In genomic region chr1:183477986-183478781, GRCh38 we compare ENCODE assay signal across 8 cellular contexts. TPM values are rescaled to one million over a fixed set of nuclear protein-coding genes. Genes with fewer than 3 reads are reported as not detected.
DNase-seq lines count a peak whose midpoint lies in the region; ATAC-seq and TF ChIP-seq lines count a peak whose summit lies in the region.

No MANE protein-coding gene starts in this region.

- CTCF ChIA-PET in CD4-positive, alpha-beta memory T cell (lab: Charles Lee; ENCODE audit: partially characterized antibody), result interaction anchor here (1.2 kb wide), 3 partner anchors 9 to 114 kb away, joined by 3 to 4 read pairs (median 3); no protein-coding TSS in a partner anchor
- CTCF ChIA-PET in WTC11 (lab: Charles Lee), result no interaction called here

- H3K9me3 Mint-ChIP-seq in CD4-positive, alpha-beta memory T cell, result no peaks in the 10 kb centered on the region
- H3K9me3 Mint-ChIP-seq in WTC11, result no peaks in the 10 kb centered on the region

- H3K36me3 Mint-ChIP-seq in CD4-positive, alpha-beta memory T cell, result peaks cover 0 to 3% of the 10 kb centered on the region in 2 donors
- no peaks in the 10 kb centered on the region for H3K36me3 Mint-ChIP-seq in WTC11

- H3K27me3 Mint-ChIP-seq in CD4-positive, alpha-beta memory T cell, result no peaks in the 10 kb centered on the region
- H3K27me3 Mint-ChIP-seq in WTC11 (ENCODE audit: low read depth), result no peaks in the 10 kb centered on the region

- no peaks in the 10 kb centered on the region for H3K27me3 ChIP-seq in CD4-positive, alpha-beta memory T cell (ENCODE audit: insufficient read depth, low read length)

- peaks cover 56 to 65% (median 61%) of the 10 kb centered on the region in 4 donors for H3K4me1 Mint-ChIP-seq in CD4-positive, alpha-beta memory T cell
- peaks cover 49% of the 10 kb centered on the region for H3K4me1 Mint-ChIP-seq in WTC11

- intact Hi-C loops in CD4-positive, alpha-beta memory T cell (cut with micrococcal nuclease), result no loop called here

- H3K4me3 ChIP-seq in CD4-positive, alpha-beta memory T cell (ENCODE audit: low read length in 2 of 2), result no peak overlapping the region

- no peak for TF ChIP-seq CTCF in WTC11 (IDR thresholded peaks at IDR 0.05)

- peak in 3 of 5 donors; percentile 4 to 10 (median 5) for DNase-seq in CD4-positive, alpha-beta memory T cell
- DNase-seq in WTC11 (ENCODE audit: low spot score), result no peak
- DNase-seq in HK-2 (ENCODE audit: unreplicated experiment), result no peak
- DNase-seq in COLO668 (lab: John Stamatoyannopoulos, UW; ENCODE audit: unreplicated experiment), result no peak
- no peak for DNase-seq in stimulated activated CD4-positive, alpha-beta T cell treated with anti-CD3 and anti-CD28 coated beads, Interleukin-1b, Interleukin-23, amount 100 ng/mL, for 48 hours
- DNase-seq in Ammon's horn (ENCODE audit: low spot score), result no peak

- no peaks in the 10 kb centered on the region for H3K36me3 ChIP-seq in CD4-positive, alpha-beta memory T cell (ENCODE audit: insufficient read depth, low read length)

- H3K27ac ChIP-seq in CD4-positive, alpha-beta memory T cell (ENCODE audit: low read depth, low read length), result no peak overlapping the region

- no peaks in the 10 kb centered on the region for H3K9me3 ChIP-seq in CD4-positive, alpha-beta memory T cell (ENCODE audit: control insufficient read depth in 1 of 2, low read length in 2 of 2)

- H3K4me1 ChIP-seq in CD4-positive, alpha-beta memory T cell (ENCODE audit: insufficient read depth, low read length), result peaks cover 98% of the 10 kb centered on the region

- peak; percentile 64 for ATAC-seq in GM19043 (IDR thresholded peaks at IDR 0.05; ENCODE audit: low read depth, unreplicated experiment)
- ATAC-seq in HG03135 (IDR thresholded peaks at IDR 0.05; ENCODE audit: unreplicated experiment), result peak; percentile 47
- ATAC-seq in WTC11, result no peak

- POLR2A ChIA-PET in CD4-positive, alpha-beta memory T cell (lab: Charles Lee; ENCODE audit: partially characterized antibody), result interaction anchor here (0.6 to 1.2 kb wide), 4 partner anchors 12 to 20 kb away, joined by 3 read pairs; no protein-coding TSS in a partner anchor
- POLR2A ChIA-PET in WTC11 (lab: Charles Lee), result no interaction called here

- peak overlapping the region in 6 of 8 donors; percentile 44 to 82 (median 64) for H3K4me3 Mint-ChIP-seq in CD4-positive, alpha-beta memory T cell
- H3K4me3 Mint-ChIP-seq in WTC11, result no peak overlapping the region

- H3K27ac Mint-ChIP-seq in CD4-positive, alpha-beta memory T cell, result peak overlapping the region; percentile 20 to 88 (median 76)
- peak overlapping the region; percentile 41 for H3K27ac Mint-ChIP-seq in WTC11

TF ChIP-seq in WTC11, 78 proteins besides CTCF, POLR2A, EP300 and RAD21:
- TF ChIP-seq HMGA2 (CRISPR knock-in tag; IDR thresholded peaks at IDR 0.05) (no peak), TCF7 (CRISPR knock-in tag; IDR thresholded peaks at IDR 0.05; ENCODE audit: low read depth) (no peak), ETV6 (CRISPR knock-in tag; IDR thresholded peaks at IDR 0.05) (no peak), JUN (CRISPR knock-in tag; IDR thresholded peaks at IDR 0.05) (no peak), TP53 (CRISPR knock-in tag; IDR thresholded peaks at IDR 0.05) (no peak), MAX (CRISPR knock-in tag; IDR thresholded peaks at IDR 0.05) (no peak)
- TF ChIP-seq, protein P1, sequence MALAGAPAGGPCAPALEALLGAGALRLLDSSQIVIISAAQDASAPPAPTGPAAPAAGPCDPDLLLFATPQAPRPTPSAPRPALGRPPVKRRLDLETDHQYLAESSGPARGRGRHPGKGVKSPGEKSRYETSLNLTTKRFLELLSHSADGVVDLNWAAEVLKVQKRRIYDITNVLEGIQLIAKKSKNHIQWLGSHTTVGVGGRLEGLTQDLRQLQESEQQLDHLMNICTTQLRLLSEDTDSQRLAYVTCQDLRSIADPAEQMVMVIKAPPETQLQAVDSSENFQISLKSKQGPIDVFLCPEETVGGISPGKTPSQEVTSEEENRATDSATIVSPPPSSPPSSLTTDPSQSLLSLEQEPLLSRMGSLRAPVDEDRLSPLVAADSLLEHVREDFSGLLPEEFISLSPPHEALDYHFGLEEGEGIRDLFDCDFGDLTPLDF (CRISPR knock-in tag; IDR thresholded peaks at IDR 0.05), result no peak

RNA-seq across cellular contexts. Expression of gene SMG7, which starts 5.9 kb away (rescaled TPM):
- total RNA-seq in CD4-positive, alpha-beta memory T cell, result 10 to 100 TPM; 66.1 to 66.5 TPM
- polyA plus RNA-seq in CD4-positive, alpha-beta memory T cell, result 10 to 100 TPM; 15.0 to 37.9 TPM
- total RNA-seq in WTC11 (2021), result 52.3 to 58.2 TPM (median 57.8 TPM) in 3 replicates

Comparison
In these comparisons a context has a peak if more than half of its experiments do, and no peak if none do; other contexts are left out.
1. DNase-seq: peak in CD4-positive, alpha-beta memory T cell (3 of 5); none in WTC11 (single experiment), HK-2 (single experiment), COLO668 (single experiment), stimulated activated CD4-positive, alpha-beta T cell treated with anti-CD3 and anti-CD28 coated beads, Interleukin-1b, Interleukin-23, amount 100 ng/mL, for 48 hours (single experiment) and Ammon's horn (single experiment).